9 cellular contexts compared by ENCODE assay signal in genomic region chr1:112703706-112704105, GRCh38. TPM values are rescaled to one million over a fixed set of nuclear protein-coding genes. Genes with fewer than 3 reads are reported as not detected.
DNase-seq lines count a peak whose midpoint lies in the region; ATAC-seq and TF ChIP-seq lines count a peak whose summit lies in the region.
"Had no signal": no experiment of that assay in that cellular context is flagged by ENCODE, and none has a peak within 500 bp of the region (broad histone marks: within the 10 kb centered on the region; RNA-seq: fewer than 3 reads in every experiment).

No MANE protein-coding gene starts in this region.

- H3K36me3 Mint-ChIP-seq in natural killer cell treated with Interleukin-12 subunit alpha and Interleukin-12 subunit beta and Interleukin-15 and Interleukin-18, amount 100 ng/mL, for 72 hours, result peaks cover 9% of the 10 kb centered on the region

- no TSS peak for BruUV-seq in mammary epithelial cell (replicated peaks; lab: Mats Ljungman, UMichigan)

- peak overlapping the region; percentile 91 for H3K4me3 Mint-ChIP-seq in natural killer cell treated with Interleukin-12 subunit alpha and Interleukin-12 subunit beta and Interleukin-15 and Interleukin-18, amount 100 ng/mL, for 72 hours

- H3K27me3 ChIP-seq in heart right ventricle (no peaks in the 10 kb centered on the region), mammary epithelial cell (ENCODE audit: insufficient read depth, low read length) (no peaks in the 10 kb centered on the region), upper lobe of right lung (no peaks in the 10 kb centered on the region)

- peak overlapping the region; percentile 91 to 98 for H3K27ac Mint-ChIP-seq in natural killer cell treated with Interleukin-12 subunit alpha and Interleukin-12 subunit beta and Interleukin-15 and Interleukin-18, amount 100 ng/mL, for 72 hours

- dilution Hi-C loops in mammary epithelial cell (cut with HindIII; ENCODE audit: low sequenced_read_pairs), result loop anchor here (5.0 kb wide), 1 partner anchor 76 kb away; no protein-coding TSS in a partner anchor

- H3K27ac ChIP-seq in heart right ventricle, result peak overlapping the region; percentile 47 to 100 (median 94)
- peak overlapping the region; percentile 85 for H3K27ac ChIP-seq in mammary epithelial cell (ENCODE audit: insufficient read depth, low read depth, low read length)
- peak overlapping the region; percentile 75 for H3K27ac ChIP-seq in upper lobe of right lung

- no peaks in the 10 kb centered on the region for H3K9me3 Mint-ChIP-seq in natural killer cell treated with Interleukin-12 subunit alpha and Interleukin-12 subunit beta and Interleukin-15 and Interleukin-18, amount 100 ng/mL, for 72 hours
- H3K9me3 Mint-ChIP-seq: activated T-cell treated with anti-CD3 and anti-CD28 coated beads, Interleukin-2, amount 50 U/mL, for 4 hours had no signal

- peaks cover 68 to 75% of the 10 kb centered on the region in 2 donors for H3K4me1 Mint-ChIP-seq in natural killer cell treated with Interleukin-12 subunit alpha and Interleukin-12 subunit beta and Interleukin-15 and Interleukin-18, amount 100 ng/mL, for 72 hours (ENCODE audit: low read depth in 2 of 2)

- no peaks in the 10 kb centered on the region for H3K27me3 Mint-ChIP-seq in natural killer cell treated with Interleukin-12 subunit alpha and Interleukin-12 subunit beta and Interleukin-15 and Interleukin-18, amount 100 ng/mL, for 72 hours

- TF ChIP-seq CTCF in heart right ventricle (IDR thresholded peaks at IDR 0.05) (no peak), mammary epithelial cell (conservative IDR thresholded peaks at IDR 0.05 in 1 of 2, IDR thresholded peaks at IDR 0.05 in 1 of 2; ENCODE audit: extremely low read depth in 1 of 2, insufficient read depth in 1 of 2, low read depth in 1 of 2, low read length in 2 of 2) (no peak), upper lobe of right lung (IDR thresholded peaks at IDR 0.05) (no peak)

- ATAC-seq in heart right ventricle (no peak), Right ventricle myocardium inferior (no peak), upper lobe of right lung (no peak), GM21529 (IDR thresholded peaks at IDR 0.05; ENCODE audit: unreplicated experiment) (no peak)
- no peak for ATAC-seq in natural killer cell treated with Interleukin-12 subunit alpha and Interleukin-12 subunit beta and Interleukin-15 and Interleukin-18, amount 100 ng/mL, for 72 hours

- peaks cover 37 to 81% (median 78%) of the 10 kb centered on the region in 9 donors for H3K4me1 ChIP-seq in heart right ventricle
- H3K4me1 ChIP-seq in mammary epithelial cell (ENCODE audit: insufficient read depth, low read length), result peaks cover 76% of the 10 kb centered on the region
- peaks cover 76% of the 10 kb centered on the region for H3K4me1 ChIP-seq in upper lobe of right lung

- intact Hi-C loops in heart right ventricle (cut with DNase I) (loop anchor here in 4 of 10 donors (2.0 to 10.0 kb wide), 5 partner anchors 29 to 969 kb away; partner anchors contain the start of genes INKA2 (in 1 of the 4), MOV10 (in 1 of the 4) and WNT2B (in 1 of the 4)), Right ventricle myocardium inferior (cut with DNase I) (loop anchor here (5.0 kb wide), 1 partner anchor 186 kb away; no protein-coding TSS in a partner anchor), mammary epithelial cell (cut with micrococcal nuclease) (loop anchor here (2.0 kb wide), 1 partner anchor 77 kb away; no protein-coding TSS in a partner anchor), upper lobe of right lung (cut with DNase I) (loop anchor here (10.0 kb wide), 1 partner anchor 79 kb away; no protein-coding TSS in a partner anchor)

- H3K4me3 ChIP-seq in heart right ventricle (peak overlapping the region in 7 of 10 donors; percentile 18 to 100 (median 98)), mammary epithelial cell (replicated peaks in 1 of 3; ENCODE audit: insufficient read depth in 1 of 3, low read depth in 2 of 3, low read length in 3 of 3) (peak overlapping the region in 1 of 3 experiments; percentile 87), upper lobe of right lung (no peak overlapping the region)

- DNase-seq in heart right ventricle (no peak), Right ventricle myocardium inferior (ENCODE audit: missing footprints) (no peak), mammary epithelial cell (no peak), upper lobe of right lung (no peak), glomerular visceral epithelial cell (ENCODE audit: extremely low spot score) (no peak), T1000 (lab: John Stamatoyannopoulos, UW) (no peak)
- DNase-seq in natural killer cell treated with Interleukin-12 subunit alpha and Interleukin-12 subunit beta and Interleukin-15 and Interleukin-18, amount 100 ng/mL, for 72 hours (ENCODE audit: low spot score), result no peak
- DNase-seq: activated T-cell treated with anti-CD3 and anti-CD28 coated beads, Interleukin-2, amount 50 U/mL, for 4 hours had no signal

- CTCF ChIA-PET in mammary epithelial cell (lab: Charles Lee; ENCODE audit: low non-redundant PET), result no interaction called here

- H3K9me3 ChIP-seq in heart right ventricle (no peaks in the 10 kb centered on the region), mammary epithelial cell (replicated peaks; ENCODE audit: insufficient read depth, low read length) (no peaks in the 10 kb centered on the region), upper lobe of right lung (no peaks in the 10 kb centered on the region)

- peak overlapping the region; percentile 84 for H3K4me2 ChIP-seq in mammary epithelial cell (ENCODE audit: insufficient read depth, low read depth, low read length)

- no peak overlapping the region for H2AFZ ChIP-seq in mammary epithelial cell (ENCODE audit: low read depth, low read length)

- peak overlapping the region; percentile 76 for H3K9ac ChIP-seq in mammary epithelial cell (ENCODE audit: insufficient read depth, low read length)

- peaks cover 0 to 56% (median 17%) of the 10 kb centered on the region in 9 donors for H3K36me3 ChIP-seq in heart right ventricle
- peaks cover 18% of the 10 kb centered on the region for H3K36me3 ChIP-seq in mammary epithelial cell (ENCODE audit: insufficient read depth, low read length)
- peaks cover 24% of the 10 kb centered on the region for H3K36me3 ChIP-seq in upper lobe of right lung

- WGBS in heart right ventricle, 2 donors, result 60 to 66% methylated on average over 8 of the region's 8 CpGs
- WGBS in mammary epithelial cell (ENCODE audit: low coverage, missing lambda C conversion rate), result 66% methylated on average over 5 of the region's 8 CpGs

- no peaks in the 10 kb centered on the region for H4K20me1 ChIP-seq in mammary epithelial cell (ENCODE audit: insufficient read depth, low read length)

- in situ Hi-C loops in mammary epithelial cell (cut with MboI; ENCODE audit: low sequenced_read_pairs in 2 of 2), result loop anchor here (10.0 kb wide), 2 partner anchors 199 to 309 kb away; partner anchors contain the start of genes CTTNBP2NL (in 1 of the 2) and WNT2B (in 1 of the 2)

- peaks cover 53% of the 10 kb centered on the region for H3K79me2 ChIP-seq in mammary epithelial cell (ENCODE audit: insufficient read depth, low read length)

RNA-seq across cellular contexts. Expression of gene RHOC, which starts 3.2 kb away (rescaled TPM):
- total RNA-seq in heart right ventricle (100 to 1,000 TPM; 115 to 225 (median 158) TPM), Right ventricle myocardium inferior (118 TPM), mammary epithelial cell (100 to 1,000 TPM; 383 to 495 TPM), upper lobe of right lung (150 TPM)
- polyA plus RNA-seq in heart right ventricle (100 to 1,000 TPM; 156 to 408 TPM), mammary epithelial cell (1,160 TPM)
- 644 TPM for polyA minus RNA-seq in mammary epithelial cell
- 100 to 1,000 TPM in 1 of 2 donors, 10 to 100 TPM in 1; 77.2 to 132 TPM for total RNA-seq in natural killer cell treated with Interleukin-12 subunit alpha and Interleukin-12 subunit beta and Interleukin-15 and Interleukin-18, amount 100 ng/mL, for 72 hours

RNA-seq across cellular contexts. Expression of gene PPM1J, which starts 11.4 kb away (rescaled TPM):
- total RNA-seq in heart right ventricle (10 to 100 TPM in 1 of 10 donors, 1 to 10 TPM in 9; 5.8 to 11.0 (median 8.5) TPM), Right ventricle myocardium inferior (5.3 TPM), mammary epithelial cell (1 to 10 TPM; 6.2 to 9.4 TPM), upper lobe of right lung (0.32 TPM)
- polyA plus RNA-seq in heart right ventricle (1 to 10 TPM; 2.4 to 8.4 TPM), mammary epithelial cell (6.2 TPM)
- polyA minus RNA-seq in mammary epithelial cell, result 5.6 TPM
- not detected for total RNA-seq in natural killer cell treated with Interleukin-12 subunit alpha and Interleukin-12 subunit beta and Interleukin-15 and Interleukin-18, amount 100 ng/mL, for 72 hours

RNA-seq across cellular contexts. Expression of gene MOV10, which starts 29.2 kb away (rescaled TPM):
- 10 to 100 TPM in 8 of 10 donors, 1 to 10 TPM in 2; 6.3 to 25.8 (median 13.9) TPM for total RNA-seq in heart right ventricle
- 10 to 100 TPM; 17.8 to 69.4 TPM for polyA plus RNA-seq in heart right ventricle
- total RNA-seq in Right ventricle myocardium inferior, result 16.1 TPM
- total RNA-seq in mammary epithelial cell, result 10 to 100 TPM; 52.2 to 76.0 TPM
- 65.2 TPM for polyA plus RNA-seq in mammary epithelial cell
- polyA minus RNA-seq in mammary epithelial cell, result 81.0 TPM
- total RNA-seq in natural killer cell treated with Interleukin-12 subunit alpha and Interleukin-12 subunit beta and Interleukin-15 and Interleukin-18, amount 100 ng/mL, for 72 hours, result 10 to 100 TPM; 71.0 to 78.0 TPM
- total RNA-seq in upper lobe of right lung, result 62.8 TPM
